Comparison of ENCODE assay signal across 8 cellular contexts in the genomic region with DNA sequence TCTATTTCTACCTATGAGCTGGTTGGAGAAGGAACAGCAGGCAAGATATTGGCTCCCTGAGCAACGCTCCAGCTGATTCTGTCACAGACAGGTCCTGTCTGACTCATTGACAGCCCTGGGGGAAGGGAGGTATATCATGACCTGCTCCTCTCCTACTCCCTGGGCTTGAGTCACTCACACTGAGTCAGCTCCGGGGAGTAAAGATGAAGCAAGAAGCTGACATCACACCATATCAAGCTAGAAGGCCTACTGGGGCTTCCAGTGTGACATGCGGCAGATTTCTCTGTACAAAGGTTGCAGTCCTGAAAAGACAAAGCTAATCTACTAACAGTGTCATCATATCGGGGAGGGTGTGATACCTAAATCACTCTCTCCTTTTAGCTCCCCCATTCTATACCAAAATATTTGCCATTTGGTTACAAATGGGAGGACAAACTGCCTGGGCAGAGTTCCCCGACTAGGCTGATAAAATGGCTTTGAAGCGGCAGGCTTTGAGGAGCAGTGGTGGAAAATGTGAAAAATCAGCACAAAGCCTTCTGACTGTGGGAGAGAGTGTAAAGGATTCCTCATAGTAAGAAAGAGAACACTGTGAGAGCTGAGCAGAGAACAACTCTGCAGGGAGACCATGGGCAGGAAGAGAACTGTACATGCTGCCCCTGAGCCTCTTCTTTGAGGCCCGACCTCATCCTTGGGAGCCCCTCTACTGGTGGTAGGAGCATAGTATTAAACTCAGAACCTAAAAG. TPM values are rescaled to one million over a fixed set of nuclear protein-coding genes. Genes with fewer than 3 reads are reported as not detected.
A peak's percentile ranks its signal among the peaks of the same experiment; 100 is the strongest.
DNase-seq lines count a peak whose midpoint lies in the region; ATAC-seq, FAIRE-seq and TF ChIP-seq lines count a peak whose summit lies in the region.

No MANE protein-coding gene starts in this region.

- H3K4me3 Mint-ChIP-seq in glutamatergic neuron (ENCODE audit: unreplicated experiment): no peak overlapping the region

- peak; percentile 95 for FAIRE-seq in RCC 7860 (lab: Jason Lieb, UNC)

- peaks cover 0 to 53% of the 10 kb centered on the region in 2 donors for H3K36me3 ChIP-seq in vagina

- no peaks in the 10 kb centered on the region for H3K27me3 ChIP-seq in vagina

- H3K4me1 Mint-ChIP-seq in glutamatergic neuron (ENCODE audit: low read depth, unreplicated experiment): peaks cover 17% of the 10 kb centered on the region

- peak; percentile 14 for DNase-seq in COLO668 (lab: John Stamatoyannopoulos, UW; ENCODE audit: unreplicated experiment)
- peak; percentile 97 for DNase-seq in RCC 7860 (ENCODE audit: low spot score)
- peak; percentile 86 for DNase-seq in activated naive CD4-positive, alpha-beta T cell treated with Interleukin-2 at 50 U/mL for 16 hours
- no peak for DNase-seq in glutamatergic neuron
- DNase-seq in sciatic nerve (ENCODE audit: low spot score): no peak
- peak in 1 of 2 donors; percentile 99 for DNase-seq in vagina (ENCODE audit: extremely low spot score in 2 of 2)
- DNase-seq in SHP77 treated with DMSO at 0.1 percent for 48 hours (lab: John Stamatoyannopoulos, UW): no peak

- peaks cover 6% of the 10 kb centered on the region for H3K36me3 Mint-ChIP-seq in glutamatergic neuron (ENCODE audit: unreplicated experiment)

- H3K27ac ChIP-seq in vagina: peak overlapping the region; percentile 88

- peaks cover 63% of the 10 kb centered on the region for H3K4me1 ChIP-seq in vagina

- intact Hi-C loops in sciatic nerve (cut with DNase I): no loop called here
- intact Hi-C loops in vagina (cut with DNase I): no loop called here

- TF ChIP-seq CTCF in glutamatergic neuron (IDR thresholded peaks at IDR 0.05; ENCODE audit: partially characterized antibody, unreplicated experiment) (no peak), vagina (IDR thresholded peaks at IDR 0.05) (no peak)

- H3K27me3 Mint-ChIP-seq in glutamatergic neuron (ENCODE audit: unreplicated experiment): peaks cover 1% of the 10 kb centered on the region

- peak overlapping the region in 1 of 2 donors; percentile 11 for H3K4me3 ChIP-seq in vagina

- TF ChIP-seq POLR2A in vagina (IDR thresholded peaks at IDR 0.05): no peak

- H3K27ac Mint-ChIP-seq in glutamatergic neuron (ENCODE audit: unreplicated experiment): peak overlapping the region; percentile 81

- ATAC-seq in sciatic nerve: peak; percentile 92
- ATAC-seq in HG02571 (IDR thresholded peaks at IDR 0.05; ENCODE audit: unreplicated experiment): no peak

- H3K9me3 Mint-ChIP-seq in glutamatergic neuron (ENCODE audit: unreplicated experiment): no peaks in the 10 kb centered on the region

- H3K9me3 ChIP-seq in vagina: no peaks in the 10 kb centered on the region

RNA-seq across cellular contexts. Expression of gene PI4KB, which starts 15.5 kb away (rescaled TPM):
- total RNA-seq in glutamatergic neuron (ENCODE audit: unreplicated experiment) (68.7 TPM), sciatic nerve (71.4 TPM), vagina (69.0 TPM)

RNA-seq across cellular contexts. Expression of gene ZNF687, which starts 29.7 kb away (rescaled TPM):
- total RNA-seq in glutamatergic neuron (ENCODE audit: unreplicated experiment) (34.4 TPM), sciatic nerve (18.8 TPM), vagina (26.8 TPM)

RNA-seq across cellular contexts. Expression of gene RFX5, which starts 35.3 kb away (rescaled TPM):
- total RNA-seq in glutamatergic neuron (ENCODE audit: unreplicated experiment): 64.4 TPM
- total RNA-seq in sciatic nerve: 30.9 TPM
- total RNA-seq in vagina: 13.0 TPM

RNA-seq across cellular contexts. Expression of gene PSMD4, which starts 57.2 kb away (rescaled TPM):
- total RNA-seq in glutamatergic neuron (ENCODE audit: unreplicated experiment) (250 TPM), sciatic nerve (119 TPM), vagina (118 TPM)

Comparison
In these comparisons a context has a peak if more than half of its experiments do, and no peak if none do; other contexts are left out.
1. DNase-seq: peak in COLO668 (single experiment), RCC 7860 (single experiment) and activated naive CD4-positive, alpha-beta T cell treated with Interleukin-2 at 50 U/mL for 16 hours (single experiment); none in glutamatergic neuron (single experiment), sciatic nerve (single experiment) and SHP77 treated with DMSO at 0.1 percent for 48 hours (single experiment).